Comparison of ENCODE assay signal across 8 cellular contexts in genomic region chr1:31062867-31063380, GRCh38. TPM values are rescaled to one million over a fixed set of nuclear protein-coding genes. Genes with fewer than 3 reads are reported as not detected.
A peak's percentile ranks its signal among the peaks of the same experiment; 100 is the strongest.
DNase-seq lines count a peak whose midpoint lies in the region; ATAC-seq, FAIRE-seq and TF ChIP-seq lines count a peak whose summit lies in the region.

No MANE protein-coding gene starts in this region.

- no peak for DNase-seq in H9
- DNase-seq in T-cell, result no peak
- no peak for DNase-seq in fibroblast of lung (ENCODE audit: low read depth in 2 of 2)
- no peak for DNase-seq in sigmoid colon
- DNase-seq in pancreas, result no peak
- no peak for DNase-seq in DMS 273 treated with DMSO at 0.1 percent for 48 hours (lab: John Stamatoyannopoulos, UW)
- no peak for DNase-seq in DMS53 treated with DMSO at 0.1 percent for 48 hours (lab: John Stamatoyannopoulos, UW; ENCODE audit: unreplicated experiment)

- H2BK5ac ChIP-seq in H9 (ENCODE audit: insufficient read length, low read length), result no peak overlapping the region

- H2BK20ac ChIP-seq in H9 (ENCODE audit: low read depth, low read length, poor library complexity, severe bottlenecking), result no peak overlapping the region

- H3K23ac ChIP-seq in H9 (ENCODE audit: insufficient read length, low read depth, low read length), result no peak overlapping the region

- POLR2A ChIA-PET in T-cell (lab: Charles Lee), result no interaction called here

- H4K8ac ChIP-seq in H9 (replicated peaks; ENCODE audit: insufficient read length, low read depth, low read length), result no peak overlapping the region

- H2AK5ac ChIP-seq in H9 (ENCODE audit: insufficient read length, low read length), result no peak overlapping the region

- H2BK12ac ChIP-seq in H9 (ENCODE audit: insufficient read length, low read depth, low read length), result no peak overlapping the region

- H3K9me3 Mint-ChIP-seq in H9 (no peaks in the 10 kb centered on the region; a peak in 3 of 5 replicates), T-cell (no peaks in the 10 kb centered on the region)

- H3K27ac Mint-ChIP-seq in H9, result no peak overlapping the region
- peak overlapping the region; percentile 16 to 33 for H3K27ac Mint-ChIP-seq in T-cell

- H3K27ac ChIP-seq in H9 (ENCODE audit: insufficient read length, low read depth, low read length) (no peak overlapping the region), fibroblast of lung (ENCODE audit: insufficient read depth, low read length) (no peak overlapping the region), sigmoid colon (peak overlapping the region in 3 of 4 donors; percentile 89 to 92 (median 91)), pancreas (peak overlapping the region in 2 of 4 donors; percentile 97)

- H3K14ac ChIP-seq in H9 (ENCODE audit: insufficient read depth, low read length), result no peak overlapping the region

- H3K9ac ChIP-seq in H9 (ENCODE audit: extremely low read depth, insufficient read length, low read length) (peak overlapping the region; percentile 51), fibroblast of lung (ENCODE audit: insufficient read depth, low read length) (no peak overlapping the region)

- H3K18ac ChIP-seq in H9 (ENCODE audit: insufficient read length, low read depth, low read length), result no peak overlapping the region

- H3K4me3 ChIP-seq in fibroblast of lung (replicated peaks in 1 of 4; ENCODE audit: control extremely low read depth in 1 of 4, insufficient read depth in 1 of 4, low read depth in 3 of 4, low read length in 4 of 4) (peak overlapping the region; percentile 27 to 99 (median 84)), sigmoid colon (peak overlapping the region in 3 of 4 donors; percentile 58 to 68 (median 66)), pancreas (peak overlapping the region in 2 of 4 donors; percentile 63)

- WGBS in H9 (ENCODE audit: extremely low coverage, insufficient read length, low lambda C conversion rate), result no CpG with 5 or more reads among the region's 4 CpGs
- 13 to 51% methylated on average over 4 of the region's 4 CpGs for WGBS in sigmoid colon, 2 donors
- WGBS in pancreas, 2 donors, result 42 to 59% methylated on average over 4 of the region's 4 CpGs

- TF ChIP-seq CTCF in H9 (conservative IDR thresholded peaks at IDR 0.05), result no peak
- no peak for TF ChIP-seq CTCF in fibroblast of lung (conservative IDR thresholded peaks at IDR 0.05 in 1 of 2, IDR thresholded peaks at IDR 0.05 in 1 of 2; ENCODE audit: low read depth in 1 of 2, low read length in 2 of 2)
- no peak for TF ChIP-seq CTCF in sigmoid colon (IDR thresholded peaks at IDR 0.05)
- TF ChIP-seq CTCF in pancreas (IDR thresholded peaks at IDR 0.05), result no peak

- no peak overlapping the region for H3K4ac ChIP-seq in H9 (ENCODE audit: low read depth, low read length)

- no peaks in the 10 kb centered on the region for H3K27me3 ChIP-seq in H9 (ENCODE audit: insufficient read depth, low read length)
- no peaks in the 10 kb centered on the region for H3K27me3 ChIP-seq in fibroblast of lung (ENCODE audit: control insufficient read depth, insufficient read depth, low read length)
- H3K27me3 ChIP-seq in sigmoid colon, result no peaks in the 10 kb centered on the region
- H3K27me3 ChIP-seq in pancreas, result no peaks in the 10 kb centered on the region

- H4K20me1 ChIP-seq in H9 (ENCODE audit: control insufficient read depth, insufficient read depth, insufficient read length) (no peaks in the 10 kb centered on the region), fibroblast of lung (ENCODE audit: control insufficient read depth, extremely low read depth, insufficient read depth, low read length) (peaks cover 7% of the 10 kb centered on the region)

- no peak for FAIRE-seq in pancreas (lab: Jason Lieb, UNC)

- intact Hi-C loops in sigmoid colon (cut with DNase I) (loop anchor here (10.0 kb wide), 2 partner anchors 98 to 232 kb away; partner anchors contain the start of genes SNRNP40 and ZCCHC17), pancreas (cut with DNase I) (no loop called here)

- H3K4me1 ChIP-seq in H9 (ENCODE audit: insufficient read depth, low read length), result peaks cover 2% of the 10 kb centered on the region; the same call in 1 of the 2 replicates
- H3K4me1 ChIP-seq in fibroblast of lung (ENCODE audit: control insufficient read depth, extremely low read depth, insufficient read depth, low read length), result no peaks in the 10 kb centered on the region
- H3K4me1 ChIP-seq in sigmoid colon, result peaks cover 0 to 59% (median 52%) of the 10 kb centered on the region in 4 donors
- peaks cover 23 to 28% (median 25%) of the 10 kb centered on the region in 3 donors for H3K4me1 ChIP-seq in pancreas

- CTCF ChIA-PET in T-cell (lab: Charles Lee), result interaction anchor here in 1 of 2 donors (0.6 kb wide), 1 partner anchor 38 kb away, joined by 3 read pairs; no protein-coding TSS in a partner anchor

- peaks cover 61% of the 10 kb centered on the region for H3K79me2 ChIP-seq in H9 (ENCODE audit: insufficient read depth, low read length)
- H3K79me2 ChIP-seq in fibroblast of lung (ENCODE audit: control insufficient read depth, insufficient read depth, low read length), result peaks cover 73% of the 10 kb centered on the region

- H2BK15ac ChIP-seq in H9 (ENCODE audit: low read depth, low read length), result no peak overlapping the region

- TF ChIP-seq POLR2A in sigmoid colon (IDR thresholded peaks at IDR 0.05), result no peak

- H3K36me3 ChIP-seq in fibroblast of lung (ENCODE audit: control insufficient read depth, insufficient read depth, low read length) (peaks cover 6% of the 10 kb centered on the region), sigmoid colon (peaks cover 8 to 15% (median 13%) of the 10 kb centered on the region in 4 donors), pancreas (peaks cover 0 to 12% (median 7%) of the 10 kb centered on the region in 3 donors)

- H3K36me3 Mint-ChIP-seq in H9 (ENCODE audit: insufficient read depth in 1 of 3, low read depth in 3 of 3) (peaks cover 24 to 29% (median 28%) of the 10 kb centered on the region in 3 experiments), T-cell (peaks cover 15% of the 10 kb centered on the region)

- no peak overlapping the region for H2BK120ac ChIP-seq in H9 (ENCODE audit: low read depth, low read length, poor library complexity, severe bottlenecking)

- H3K56ac ChIP-seq in H9 (ENCODE audit: insufficient read length, low read depth, low read length), result no peak overlapping the region

- H3K4me3 Mint-ChIP-seq in H9 (peak overlapping the region; percentile 95 to 98), T-cell (peak overlapping the region; percentile 98 to 100 (median 99))

- ATAC-seq in T-cell (replicated peaks in 1 of 4), result no peak
- ATAC-seq in pancreas, result no peak
- ATAC-seq in HG03097 (IDR thresholded peaks at IDR 0.05; ENCODE audit: low FRiP score, unreplicated experiment), result no peak

- no peaks in the 10 kb centered on the region for H3K27me3 Mint-ChIP-seq in H9 (ENCODE audit: low read depth)
- no peaks in the 10 kb centered on the region for H3K27me3 Mint-ChIP-seq in T-cell

- H3K9me3 ChIP-seq in H9 (ENCODE audit: control insufficient read depth, low read depth, low read length) (no peaks in the 10 kb centered on the region), fibroblast of lung (ENCODE audit: control insufficient read depth, insufficient read depth, low read depth, low read length) (no peaks in the 10 kb centered on the region), sigmoid colon (no peaks in the 10 kb centered on the region), pancreas (no peaks in the 10 kb centered on the region)

- peak overlapping the region; percentile 60 for H3K4me2 ChIP-seq in H9 (ENCODE audit: insufficient read depth, insufficient read length, low read length)
- peak overlapping the region; percentile 85 for H3K4me2 ChIP-seq in fibroblast of lung (ENCODE audit: extremely low read depth, insufficient read depth, low read length)

- H3T11ph ChIP-seq in H9 (ENCODE audit: low read length), result no peak overlapping the region

- H3K79me1 ChIP-seq in H9 (ENCODE audit: insufficient read depth, low read depth, low read length, poor library complexity, severe bottlenecking), result no peaks in the 10 kb centered on the region

- H2AFZ ChIP-seq in H9 (ENCODE audit: low read length) (no peak overlapping the region), fibroblast of lung (ENCODE audit: low read length) (no peak overlapping the region)

- H3K4me1 Mint-ChIP-seq in H9, result peaks cover 17 to 27% of the 10 kb centered on the region in 2 experiments
- H3K4me1 Mint-ChIP-seq in T-cell, result peaks cover 47 to 54% (median 54%) of the 10 kb centered on the region in 3 donors

- no peak overlapping the region for H4K5ac ChIP-seq in H9 (ENCODE audit: insufficient read length, low read depth, low read length)

- TF ChIP-seq EP300 in sigmoid colon (IDR thresholded peaks at IDR 0.05), result no peak

- H3K23me2 ChIP-seq in H9 (ENCODE audit: insufficient read length, low read depth, low read length, poor library complexity, severe bottlenecking), result peaks cover 10% of the 10 kb centered on the region

- H4K91ac ChIP-seq in H9 (ENCODE audit: insufficient read length, low read depth, low read length), result no peak overlapping the region

RNA-seq across cellular contexts. Expression of gene PUM1, which starts 2.6 kb away (rescaled TPM):
- total RNA-seq in H9 (2021) (158 and 164 TPM in 2 replicates), T-cell (100 to 1,000 TPM; 146 to 229 (median 154) TPM), fibroblast of lung (55.2 and 59.3 TPM in 2 replicates), sigmoid colon (10 to 100 TPM; 66.4 to 89.5 (median 70.4) TPM), pancreas (10 to 100 TPM; 35.5 to 75.8 (median 46.4) TPM)
- polyA plus RNA-seq in fibroblast of lung (70.5 and 83.1 TPM in 2 replicates), sigmoid colon (10 to 100 TPM; 16.9 to 41.3 (median 17.4) TPM), pancreas (10 to 100 TPM; 16.9 to 21.1 TPM)
- 37.4 and 52.3 TPM in 2 replicates for polyA plus RNA-seq in fibroblast of lung (2012)
- 319 and 401 TPM in 2 replicates for polyA minus RNA-seq in fibroblast of lung (ENCODE audit: low replicate concordance)

Comparison
In these comparisons a context has a peak if more than half of its experiments do, and no peak if none do; other contexts are left out.
1. H3K27ac ChIP-seq: peak in sigmoid colon (3 of 4); none in H9 (single experiment) and fibroblast of lung (single experiment).
2. H3K27ac Mint-ChIP-seq: peak in T-cell (2 of 2); none in H9 (0 of 3).